ENCODE assay signal across 1 cellular context in the genomic region with DNA sequence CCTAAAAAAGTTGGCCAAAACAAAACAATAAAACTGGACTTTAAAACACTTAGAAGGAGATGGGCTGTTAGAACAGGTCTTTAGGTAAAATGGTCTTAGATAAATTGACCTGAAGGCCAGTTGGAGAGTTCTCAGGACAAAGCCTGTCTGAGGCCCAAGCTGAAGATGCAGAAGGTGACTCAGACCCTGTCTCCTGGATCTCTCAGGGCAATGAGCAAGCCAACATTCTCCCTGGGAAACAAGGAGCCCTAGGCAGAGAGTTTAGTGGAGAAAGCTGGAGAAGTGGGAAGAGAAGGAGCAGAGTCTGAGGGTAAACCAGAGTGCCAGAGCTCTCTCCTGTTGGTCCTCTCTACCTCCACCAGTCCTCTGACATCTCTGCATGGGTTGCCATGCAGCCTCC.
TF ChIP-seq lines count a peak whose summit lies in the region.

No MANE protein-coding gene starts in this region.

TF ChIP-seq in GM23338, 12 proteins besides CTCF, POLR2A, EP300 and RAD21 (continued from another document):
- TF ChIP-seq, protein P1, sequence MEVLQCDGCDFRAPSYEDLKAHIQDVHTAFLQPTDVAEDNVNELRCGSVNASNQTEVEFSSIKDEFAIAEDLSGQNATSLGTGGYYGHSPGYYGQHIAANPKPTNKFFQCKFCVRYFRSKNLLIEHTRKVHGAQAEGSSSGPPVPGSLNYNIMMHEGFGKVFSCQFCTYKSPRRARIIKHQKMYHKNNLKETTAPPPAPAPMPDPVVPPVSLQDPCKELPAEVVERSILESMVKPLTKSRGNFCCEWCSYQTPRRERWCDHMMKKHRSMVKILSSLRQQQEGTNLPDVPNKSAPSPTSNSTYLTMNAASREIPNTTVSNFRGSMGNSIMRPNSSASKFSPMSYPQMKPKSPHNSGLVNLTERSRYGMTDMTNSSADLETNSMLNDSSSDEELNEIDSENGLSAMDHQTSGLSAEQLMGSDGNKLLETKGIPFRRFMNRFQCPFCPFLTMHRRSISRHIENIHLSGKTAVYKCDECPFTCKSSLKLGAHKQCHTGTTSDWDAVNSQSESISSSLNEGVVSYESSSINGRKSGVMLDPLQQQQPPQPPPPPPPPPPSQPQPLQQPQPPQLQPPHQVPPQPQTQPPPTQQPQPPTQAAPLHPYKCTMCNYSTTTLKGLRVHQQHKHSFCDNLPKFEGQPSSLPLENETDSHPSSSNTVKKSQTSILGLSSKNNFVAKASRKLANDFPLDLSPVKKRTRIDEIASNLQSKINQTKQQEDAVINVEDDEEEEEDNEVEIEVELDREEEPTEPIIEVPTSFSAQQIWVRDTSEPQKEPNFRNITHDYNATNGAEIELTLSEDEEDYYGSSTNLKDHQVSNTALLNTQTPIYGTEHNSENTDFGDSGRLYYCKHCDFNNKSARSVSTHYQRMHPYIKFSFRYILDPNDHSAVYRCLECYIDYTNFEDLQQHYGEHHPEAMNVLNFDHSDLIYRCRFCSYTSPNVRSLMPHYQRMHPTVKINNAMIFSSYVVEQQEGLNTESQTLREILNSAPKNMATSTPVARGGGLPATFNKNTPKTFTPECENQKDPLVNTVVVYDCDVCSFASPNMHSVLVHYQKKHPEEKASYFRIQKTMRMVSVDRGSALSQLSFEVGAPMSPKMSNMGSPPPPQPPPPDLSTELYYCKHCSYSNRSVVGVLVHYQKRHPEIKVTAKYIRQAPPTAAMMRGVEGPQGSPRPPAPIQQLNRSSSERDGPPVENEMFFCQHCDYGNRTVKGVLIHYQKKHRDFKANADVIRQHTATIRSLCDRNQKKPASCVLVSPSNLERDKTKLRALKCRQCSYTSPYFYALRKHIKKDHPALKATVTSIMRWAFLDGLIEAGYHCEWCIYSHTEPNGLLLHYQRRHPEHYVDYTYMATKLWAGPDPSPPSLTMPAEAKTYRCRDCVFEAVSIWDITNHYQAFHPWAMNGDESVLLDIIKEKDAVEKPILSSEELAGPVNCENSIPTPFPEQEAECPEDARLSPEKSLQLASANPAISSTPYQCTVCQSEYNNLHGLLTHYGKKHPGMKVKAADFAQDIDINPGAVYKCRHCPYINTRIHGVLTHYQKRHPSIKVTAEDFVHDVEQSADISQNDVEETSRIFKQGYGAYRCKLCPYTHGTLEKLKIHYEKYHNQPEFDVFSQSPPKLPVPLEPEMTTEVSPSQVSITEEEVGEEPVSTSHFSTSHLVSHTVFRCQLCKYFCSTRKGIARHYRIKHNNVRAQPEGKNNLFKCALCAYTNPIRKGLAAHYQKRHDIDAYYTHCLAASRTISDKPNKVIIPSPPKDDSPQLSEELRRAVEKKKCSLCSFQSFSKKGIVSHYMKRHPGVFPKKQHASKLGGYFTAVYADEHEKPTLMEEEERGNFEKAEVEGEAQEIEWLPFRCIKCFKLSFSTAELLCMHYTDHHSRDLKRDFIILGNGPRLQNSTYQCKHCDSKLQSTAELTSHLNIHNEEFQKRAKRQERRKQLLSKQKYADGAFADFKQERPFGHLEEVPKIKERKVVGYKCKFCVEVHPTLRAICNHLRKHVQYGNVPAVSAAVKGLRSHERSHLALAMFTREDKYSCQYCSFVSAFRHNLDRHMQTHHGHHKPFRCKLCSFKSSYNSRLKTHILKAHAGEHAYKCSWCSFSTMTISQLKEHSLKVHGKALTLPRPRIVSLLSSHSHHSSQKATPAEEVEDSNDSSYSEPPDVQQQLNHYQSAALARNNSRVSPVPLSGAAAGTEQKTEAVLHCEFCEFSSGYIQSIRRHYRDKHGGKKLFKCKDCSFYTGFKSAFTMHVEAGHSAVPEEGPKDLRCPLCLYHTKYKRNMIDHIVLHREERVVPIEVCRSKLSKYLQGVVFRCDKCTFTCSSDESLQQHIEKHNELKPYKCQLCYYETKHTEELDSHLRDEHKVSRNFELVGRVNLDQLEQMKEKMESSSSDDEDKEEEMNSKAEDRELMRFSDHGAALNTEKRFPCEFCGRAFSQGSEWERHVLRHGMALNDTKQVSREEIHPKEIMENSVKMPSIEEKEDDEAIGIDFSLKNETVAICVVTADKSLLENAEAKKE (CRISPR knock-in tag; IDR thresholded peaks at IDR 0.05): no peak
- no peak for TF ChIP-seq POLR2AphosphoS5 (IDR thresholded peaks at IDR 0.05; ENCODE audit: low read depth)
- no peak for TF ChIP-seq ZNF331 (CRISPR knock-in tag; IDR thresholded peaks at IDR 0.05; ENCODE audit: low read depth)
- no peak for TF ChIP-seq STAT1 (IDR thresholded peaks at IDR 0.05; ENCODE audit: unreplicated experiment)
- TF ChIP-seq, protein P2, sequence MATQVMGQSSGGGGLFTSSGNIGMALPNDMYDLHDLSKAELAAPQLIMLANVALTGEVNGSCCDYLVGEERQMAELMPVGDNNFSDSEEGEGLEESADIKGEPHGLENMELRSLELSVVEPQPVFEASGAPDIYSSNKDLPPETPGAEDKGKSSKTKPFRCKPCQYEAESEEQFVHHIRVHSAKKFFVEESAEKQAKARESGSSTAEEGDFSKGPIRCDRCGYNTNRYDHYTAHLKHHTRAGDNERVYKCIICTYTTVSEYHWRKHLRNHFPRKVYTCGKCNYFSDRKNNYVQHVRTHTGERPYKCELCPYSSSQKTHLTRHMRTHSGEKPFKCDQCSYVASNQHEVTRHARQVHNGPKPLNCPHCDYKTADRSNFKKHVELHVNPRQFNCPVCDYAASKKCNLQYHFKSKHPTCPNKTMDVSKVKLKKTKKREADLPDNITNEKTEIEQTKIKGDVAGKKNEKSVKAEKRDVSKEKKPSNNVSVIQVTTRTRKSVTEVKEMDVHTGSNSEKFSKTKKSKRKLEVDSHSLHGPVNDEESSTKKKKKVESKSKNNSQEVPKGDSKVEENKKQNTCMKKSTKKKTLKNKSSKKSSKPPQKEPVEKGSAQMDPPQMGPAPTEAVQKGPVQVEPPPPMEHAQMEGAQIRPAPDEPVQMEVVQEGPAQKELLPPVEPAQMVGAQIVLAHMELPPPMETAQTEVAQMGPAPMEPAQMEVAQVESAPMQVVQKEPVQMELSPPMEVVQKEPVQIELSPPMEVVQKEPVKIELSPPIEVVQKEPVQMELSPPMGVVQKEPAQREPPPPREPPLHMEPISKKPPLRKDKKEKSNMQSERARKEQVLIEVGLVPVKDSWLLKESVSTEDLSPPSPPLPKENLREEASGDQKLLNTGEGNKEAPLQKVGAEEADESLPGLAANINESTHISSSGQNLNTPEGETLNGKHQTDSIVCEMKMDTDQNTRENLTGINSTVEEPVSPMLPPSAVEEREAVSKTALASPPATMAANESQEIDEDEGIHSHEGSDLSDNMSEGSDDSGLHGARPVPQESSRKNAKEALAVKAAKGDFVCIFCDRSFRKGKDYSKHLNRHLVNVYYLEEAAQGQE (IDR thresholded peaks at IDR 0.05; ENCODE audit: unreplicated experiment): no peak
- no peak for TF ChIP-seq EZH2phosphoT487 (IDR thresholded peaks at IDR 0.05; ENCODE audit: unreplicated experiment)
- no peak for TF ChIP-seq ZNF114 (CRISPR knock-in tag; IDR thresholded peaks at IDR 0.05)
